Comparison of ENCODE assay signal across 1 cellular context in genomic region chr15:65904301-65904700, GRCh38.
TF ChIP-seq lines count a peak whose summit lies in the region.

No MANE protein-coding gene starts in this region.

TF ChIP-seq in IMR-90, 13 proteins besides CTCF, POLR2A, EP300 and RAD21:
- TF ChIP-seq SMC3 (IDR thresholded peaks at IDR 0.05; ENCODE audit: low read depth, low read length) (no peak), FOS (IDR thresholded peaks at IDR 0.05; ENCODE audit: low read depth, low read length) (no peak), CEBPB (IDR thresholded peaks at IDR 0.05; ENCODE audit: low read depth, low read length) (no peak), NFE2L2 (IDR thresholded peaks at IDR 0.05; ENCODE audit: low read depth, low read length) (no peak), MAFK (IDR thresholded peaks at IDR 0.05; ENCODE audit: low read depth, low read length) (no peak), MAZ (IDR thresholded peaks at IDR 0.05; ENCODE audit: borderline replicate concordance, low read depth, low read length) (no peak), RFX5 (IDR thresholded peaks at IDR 0.05; ENCODE audit: low read depth, low read length) (no peak), MXI1 (IDR thresholded peaks at IDR 0.05; ENCODE audit: borderline replicate concordance, low read depth, low read length) (no peak), BHLHE40 (IDR thresholded peaks at IDR 0.05; ENCODE audit: low read depth, low read length) (no peak)
